ENCODE assay signal across 8 cellular contexts in genomic region chr11:62601114-62601363, GRCh38. TPM values are rescaled to one million over a fixed set of nuclear protein-coding genes. Genes with fewer than 3 reads are reported as not detected.
DNase-seq lines count a peak whose midpoint lies in the region; TF ChIP-seq lines count a peak whose summit lies in the region.

No MANE protein-coding gene starts in this region.

- peak overlapping the region; percentile 99 for H3K4me3 ChIP-seq in LNCaP clone FGC (ENCODE audit: low read depth, low read length)
- H3K4me3 ChIP-seq in hepatocyte, result peak overlapping the region; percentile 39
- H3K4me3 ChIP-seq in skin epidermis, result peak overlapping the region; percentile 73 to 99 (median 92)

- TF ChIP-seq CTCF in LNCaP clone FGC (IDR thresholded peaks at IDR 0.05; ENCODE audit: control insufficient read depth, extremely low read depth, insufficient read depth) (no peak), hepatocyte (IDR thresholded peaks at IDR 0.05; ENCODE audit: poor library complexity) (no peak)

- peak overlapping the region; percentile 93 for H3K4me3 Mint-ChIP-seq in activated naive CD8-positive, alpha-beta T cell

- no peaks in the 10 kb centered on the region for H3K9me2 ChIP-seq in hepatocyte (replicated peaks; ENCODE audit: insufficient read depth)

- peaks cover 39% of the 10 kb centered on the region for H3K79me2 ChIP-seq in hepatocyte

- 0% methylated on average over 8 of the region's 31 CpGs for WGBS in hepatocyte (ENCODE audit: low lambda C conversion rate, missing lambda C conversion rate)

- peak overlapping the region; percentile 84 for H3K4me2 ChIP-seq in hepatocyte

- peak overlapping the region; percentile 53 for H2AFZ ChIP-seq in hepatocyte

- no peaks in the 10 kb centered on the region for H3K9me3 Mint-ChIP-seq in activated naive CD8-positive, alpha-beta T cell (ENCODE audit: low read depth)

- H3K36me3 Mint-ChIP-seq in activated naive CD8-positive, alpha-beta T cell, result peaks cover 25% of the 10 kb centered on the region

- no peaks in the 10 kb centered on the region for H3K27me3 ChIP-seq in hepatocyte

- peaks cover 20% of the 10 kb centered on the region for H3K4me1 ChIP-seq in hepatocyte (ENCODE audit: insufficient read depth)

- no peaks in the 10 kb centered on the region for H3K9me3 ChIP-seq in hepatocyte (ENCODE audit: low read depth)

- H3K27me3 Mint-ChIP-seq in activated naive CD8-positive, alpha-beta T cell, result no peaks in the 10 kb centered on the region

- no peaks in the 10 kb centered on the region for H3K36me3 ChIP-seq in hepatocyte (replicated peaks; ENCODE audit: insufficient read depth, low read depth)

- peak overlapping the region; percentile 95 for H3K27ac Mint-ChIP-seq in activated naive CD8-positive, alpha-beta T cell

- peak; percentile 7 for DNase-seq in NCI-H146 treated with DMSO at 0.1 percent for 48 hours (lab: John Stamatoyannopoulos, UW; ENCODE audit: unreplicated experiment)
- DNase-seq in NCI-H146 (lab: John Stamatoyannopoulos, UW), result no peak
- no peak for DNase-seq in LNCaP clone FGC (ENCODE audit: low read depth)
- DNase-seq in hepatocyte (ENCODE audit: low spot score), result no peak
- no peak for DNase-seq in SW 1271 (lab: John Stamatoyannopoulos, UW)
- no peak for DNase-seq in NCI-H82 (lab: John Stamatoyannopoulos, UW)

- H3K27ac ChIP-seq in hepatocyte, result peak overlapping the region; percentile 92
- H3K27ac ChIP-seq in skin epidermis, result peak overlapping the region; percentile 90 to 100 (median 98)

- peaks cover 53% of the 10 kb centered on the region for H3K4me1 Mint-ChIP-seq in activated naive CD8-positive, alpha-beta T cell (ENCODE audit: low read depth)

- peaks cover 16% of the 10 kb centered on the region for H4K20me1 ChIP-seq in hepatocyte (ENCODE audit: insufficient read depth, poor library complexity, severe bottlenecking)

RNA-seq across cellular contexts. Expression of gene MTA2, which starts 0.6 kb away (rescaled TPM):
- total RNA-seq in hepatocyte, result 46.8 and 53.1 TPM in 2 replicates
- 17.1 and 25.6 TPM in 2 replicates for polyA plus RNA-seq in hepatocyte

RNA-seq across cellular contexts. Expression of gene TUT1, which starts 9.7 kb away (rescaled TPM):
- 6.7 and 11.7 TPM in 2 replicates for total RNA-seq in hepatocyte
- polyA plus RNA-seq in hepatocyte, result 14.2 and 16.5 TPM in 2 replicates

RNA-seq across cellular contexts. Expression of gene EML3, which starts 11.5 kb away (rescaled TPM):
- total RNA-seq in hepatocyte, result 18.3 and 21.6 TPM in 2 replicates
- polyA plus RNA-seq in hepatocyte, result 22.6 and 51.0 TPM in 2 replicates

RNA-seq across cellular contexts. Expression of gene ROM1, which starts 12.0 kb away (rescaled TPM):
- 1.5 and 1.9 TPM in 2 replicates for total RNA-seq in hepatocyte
- 2.1 and 3.2 TPM in 2 replicates for polyA plus RNA-seq in hepatocyte

RNA-seq across cellular contexts. Expression of gene B3GAT3, which starts 20.7 kb away (rescaled TPM):
- 32.3 and 34.4 TPM in 2 replicates for total RNA-seq in hepatocyte
- polyA plus RNA-seq in hepatocyte, result 59.6 and 61.4 TPM in 2 replicates

Comparison
In these comparisons a context has a peak if more than half of its experiments do, and no peak if none do; other contexts are left out.
1. H3K4me3 ChIP-seq: peak in every context shown above with its lines; median percentile 99 in LNCaP clone FGC; 92 in skin epidermis; 39 in hepatocyte.